Comparison of ENCODE assay signal across 12 cellular contexts in genomic region chr9:69785757-69786156, GRCh38. TPM values are rescaled to one million over a fixed set of nuclear protein-coding genes. Genes with fewer than 3 reads are reported as not detected.
DNase-seq lines count a peak whose midpoint lies in the region; TF ChIP-seq lines count a peak whose summit lies in the region.
"Had no signal": no experiment of that assay in that cellular context is flagged by ENCODE, and none has a peak within 500 bp of the region (broad histone marks: within the 10 kb centered on the region; RNA-seq: fewer than 3 reads in every experiment).

No MANE protein-coding gene starts in this region.

- TF ChIP-seq EP300 in suprapubic skin (IDR thresholded peaks at IDR 0.05): no peak

- peak; percentile 25 for DNase-seq in MCF 10A (ENCODE audit: unreplicated experiment)
- DNase-seq in breast epithelium (ENCODE audit: low spot score in 2 of 2): no peak
- peak; percentile 76 for DNase-seq in SK-MEL-5 (ENCODE audit: low read depth, low spot score)
- DNase-seq in fibroblast of pulmonary artery (ENCODE audit: low read depth): peak; percentile 53
- peak; percentile 72 for DNase-seq in smooth muscle cell of the brain vasculature (ENCODE audit: low read depth, low spot score)
- no peak for DNase-seq in HAP-1 (ENCODE audit: low spot score in 2 of 2)
- no peak for DNase-seq in suprapubic skin (ENCODE audit: low spot score in 2 of 2)
- DNase-seq in nucleus accumbens (lab: John Stamatoyannopoulos, UW): no peak
- DNase-seq: activated CD4-positive, CD25-positive, alpha-beta regulatory T cell; cortex of kidney; NCI-H2081 treated with DMSO at 0.1 percent for 48 hours had no signal

- intact Hi-C loops in MCF 10A (cut with micrococcal nuclease): loop anchor here (10.0 kb wide), 1 partner anchor 59 kb away; no protein-coding TSS in a partner anchor
- intact Hi-C loops in breast epithelium (cut with DNase I; ENCODE audit: low total_unique reads): no loop called here

- no peaks in the 10 kb centered on the region for H3K36me3 Mint-ChIP-seq in MCF 10A (ENCODE audit: insufficient read depth, unreplicated experiment)

- H3K9me3 Mint-ChIP-seq in MCF 10A (ENCODE audit: unreplicated experiment): no peaks in the 10 kb centered on the region

- peaks cover 11% of the 10 kb centered on the region for H3K27me3 Mint-ChIP-seq in MCF 10A (ENCODE audit: insufficient read depth, unreplicated experiment)

- H3K27me3 ChIP-seq in breast epithelium (no peaks in the 10 kb centered on the region), HAP-1 (ENCODE audit: low read depth) (no peaks in the 10 kb centered on the region), suprapubic skin (peaks cover 5% of the 10 kb centered on the region)

- H3K4me3 Mint-ChIP-seq in MCF 10A (ENCODE audit: unreplicated experiment): no peak overlapping the region
- H3K4me3 Mint-ChIP-seq: neural crest cell had no signal

- TF ChIP-seq CTCF in MCF 10A (IDR thresholded peaks at IDR 0.05; ENCODE audit: unreplicated experiment) (no peak), breast epithelium (IDR thresholded peaks at IDR 0.05) (no peak), fibroblast of pulmonary artery (IDR thresholded peaks at IDR 0.05; ENCODE audit: low read length, missing control alignments) (peak; percentile 40), suprapubic skin (IDR thresholded peaks at IDR 0.05) (no peak)

- POLR2A ChIA-PET in MCF 10A (lab: Yijun Ruan, JAX): interaction anchor here (1.3 kb wide), 1 partner anchor 26 kb away, joined by 3 read pairs; the partner anchor contains the start of gene PTAR1

- H3K9me3 ChIP-seq in breast epithelium (no peaks in the 10 kb centered on the region), HAP-1 (no peaks in the 10 kb centered on the region), suprapubic skin (peaks cover 4% of the 10 kb centered on the region)

- H3K27ac Mint-ChIP-seq in MCF 10A (ENCODE audit: low read depth, unreplicated experiment): no peak overlapping the region

- H3K36me3 ChIP-seq in breast epithelium: no peaks in the 10 kb centered on the region
- no peaks in the 10 kb centered on the region for H3K36me3 ChIP-seq in HAP-1 (replicated peaks)
- no peaks in the 10 kb centered on the region for H3K36me3 ChIP-seq in suprapubic skin

- TF ChIP-seq POLR2A in breast epithelium (IDR thresholded peaks at IDR 0.05) (no peak), suprapubic skin (IDR thresholded peaks at IDR 0.05) (no peak)

- in situ Hi-C loops in SK-MEL-5 (cut with HindIII; ENCODE audit: low pct_unique_long_range_greater_than_20kb, low sequenced_read_pairs) (no loop called here), HAP-1 (cut with MboI; ENCODE audit: low sequenced_read_pairs) (no loop called here)

- H3K4me1 Mint-ChIP-seq in MCF 10A (ENCODE audit: insufficient read depth, unreplicated experiment): no peaks in the 10 kb centered on the region
- H3K4me1 Mint-ChIP-seq: neural crest cell had no signal

- no TSS peak for BruUV-seq in MCF 10A (replicated peaks; lab: Mats Ljungman, UMichigan)

- H3K27ac ChIP-seq in breast epithelium (no peak overlapping the region), suprapubic skin (no peak overlapping the region)

- H3K4me1 ChIP-seq in breast epithelium (no peaks in the 10 kb centered on the region), HAP-1 (no peaks in the 10 kb centered on the region), suprapubic skin (no peaks in the 10 kb centered on the region)

- H3K4me3 ChIP-seq in breast epithelium (no peak overlapping the region), fibroblast of pulmonary artery (replicated peaks; ENCODE audit: low read depth, low read length) (no peak overlapping the region), HAP-1 (no peak overlapping the region), suprapubic skin (no peak overlapping the region)

- CTCF ChIA-PET in MCF 10A (lab: Yijun Ruan, JAX): interaction anchor here (0.6 to 1.2 kb wide), 3 partner anchors 16 to 364 kb away, joined by 3 to 4 read pairs (median 4); no protein-coding TSS in a partner anchor

RNA-seq across cellular contexts. Expression of gene PTAR1, which starts 25.9 kb away (rescaled TPM):
- total RNA-seq in MCF 10A (2022) (41.4 and 43.5 TPM in 2 replicates), breast epithelium (100 to 1,000 TPM in 1 of 3 donors, 10 to 100 TPM in 2; 80.3 to 114 (median 82.9) TPM), suprapubic skin (100 to 1,000 TPM in 1 of 4 donors, 10 to 100 TPM in 3; 44.3 to 108 (median 54.6) TPM)
- 84.2 and 86.6 TPM in 2 replicates for total RNA-seq in SK-MEL-5 (2014; rRNA removed; shearing (Covaris generic))
- polyA plus RNA-seq in SK-MEL-5 (2015; cell fraction: cytosol; rRNA removed): 18.1 and 22.8 TPM in 2 replicates
- polyA plus RNA-seq in SK-MEL-5 (2015; cell fraction: nucleus; rRNA removed): 120 and 130 TPM in 2 replicates

RNA-seq across cellular contexts. Expression of gene CFAP95, which starts 34.9 kb away (rescaled TPM):
- total RNA-seq in MCF 10A (2022) (not detected in 2 replicates), breast epithelium (not detected), suprapubic skin (not detected)
- not detected in 2 replicates for total RNA-seq in SK-MEL-5 (2014; rRNA removed; shearing (Covaris generic))
- not detected in 2 replicates for polyA plus RNA-seq in SK-MEL-5 (2015; cell fraction: cytosol; rRNA removed)
- not detected in 2 replicates for polyA plus RNA-seq in SK-MEL-5 (2015; cell fraction: nucleus; rRNA removed)

Comparison
In these comparisons a context has a peak if more than half of its experiments do, and no peak if none do; other contexts are left out.
1. DNase-seq: peak in MCF 10A (single experiment), SK-MEL-5 (single experiment), fibroblast of pulmonary artery (single experiment) and smooth muscle cell of the brain vasculature (single experiment); none in breast epithelium (0 of 2), HAP-1 (0 of 2), suprapubic skin (0 of 2) and nucleus accumbens (0 of 56).